In the genomic region with DNA sequence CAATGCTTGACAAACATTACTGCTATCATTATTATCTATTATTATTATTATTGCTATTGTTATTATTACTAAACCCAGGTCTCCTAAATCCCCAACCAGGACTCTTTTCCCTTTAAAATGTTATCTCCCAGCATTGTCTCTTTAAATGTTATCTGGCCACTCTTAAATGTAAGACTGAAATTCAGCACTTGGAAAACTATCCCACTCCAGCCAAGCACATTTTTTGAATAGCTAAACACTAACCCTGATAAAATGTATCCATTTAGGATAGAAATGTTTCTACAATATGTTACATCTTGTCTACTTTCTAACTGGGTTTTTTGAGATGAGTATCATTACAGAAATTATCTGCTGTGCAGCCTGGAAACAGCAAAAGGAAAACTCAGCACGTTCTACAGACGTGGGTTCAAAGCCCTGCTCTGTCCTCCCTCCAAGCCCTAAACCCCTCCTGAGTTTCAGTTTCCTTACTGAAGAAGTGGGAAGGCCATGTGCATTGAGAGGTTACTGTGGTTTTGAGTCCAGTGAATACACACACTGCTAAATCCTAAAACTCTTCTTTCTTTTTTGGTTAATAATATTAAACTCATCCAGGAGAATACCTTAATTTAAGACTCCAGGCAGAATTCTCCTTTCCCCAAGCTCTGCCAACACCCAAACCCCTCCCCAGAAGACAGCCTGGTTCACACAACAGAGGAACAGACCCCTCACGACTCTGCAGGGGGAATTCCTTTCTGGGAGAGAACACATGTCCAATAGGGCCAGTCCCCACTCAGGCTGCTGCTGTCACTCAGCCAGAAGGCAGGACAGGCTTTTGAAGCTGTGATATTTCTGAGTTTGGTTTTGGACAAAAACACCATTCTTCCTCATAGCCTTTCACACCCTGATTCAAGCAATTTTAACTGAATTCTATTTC, we compare ENCODE assay signal across 15 cellular contexts. TPM values are rescaled to one million over a fixed set of nuclear protein-coding genes. Genes with fewer than 3 reads are reported as not detected.
DNase-seq lines count a peak whose midpoint lies in the region; ATAC-seq and TF ChIP-seq lines count a peak whose summit lies in the region.
"Had no signal": no experiment of that assay in that cellular context is flagged by ENCODE, and none has a peak within 500 bp of the region (broad histone marks: within the 10 kb centered on the region; RNA-seq: fewer than 3 reads in every experiment).

No MANE protein-coding gene starts in this region.

- H3K36me3 Mint-ChIP-seq in natural killer cell treated with Interleukin-12 subunit alpha and Interleukin-12 subunit beta and Interleukin-15 and Interleukin-18, amount 100 ng/mL, for 72 hours: no peaks in the 10 kb centered on the region
- no peaks in the 10 kb centered on the region for H3K36me3 Mint-ChIP-seq in activated T-cell treated with anti-CD3 and anti-CD28 coated beads, Interleukin-2, amount 50 U/mL, for 24 hours (ENCODE audit: low read depth)
- H3K36me3 Mint-ChIP-seq: activated naive CD4-positive, alpha-beta T cell treated with anti-CD3 and anti-CD28 coated beads, Interleukin-2, amount 50 U/mL, for 24 hours; CD8-positive, alpha-beta T cell had no signal

- no peaks in the 10 kb centered on the region for H3K27me3 Mint-ChIP-seq in natural killer cell treated with Interleukin-12 subunit alpha and Interleukin-12 subunit beta and Interleukin-15 and Interleukin-18, amount 100 ng/mL, for 72 hours
- H3K27me3 Mint-ChIP-seq in activated T-cell treated with anti-CD3 and anti-CD28 coated beads, Interleukin-2, amount 50 U/mL, for 24 hours: no peaks in the 10 kb centered on the region
- H3K27me3 Mint-ChIP-seq: activated naive CD4-positive, alpha-beta T cell treated with anti-CD3 and anti-CD28 coated beads, Interleukin-2, amount 50 U/mL, for 24 hours had no signal

- peak overlapping the region; percentile 44 to 76 for H3K27ac Mint-ChIP-seq in natural killer cell treated with Interleukin-12 subunit alpha and Interleukin-12 subunit beta and Interleukin-15 and Interleukin-18, amount 100 ng/mL, for 72 hours
- H3K27ac Mint-ChIP-seq in activated T-cell treated with anti-CD3 and anti-CD28 coated beads, Interleukin-2, amount 50 U/mL, for 24 hours: no peak overlapping the region
- H3K27ac Mint-ChIP-seq: CD8-positive, alpha-beta T cell had no signal

- no peaks in the 10 kb centered on the region for H3K9me3 Mint-ChIP-seq in natural killer cell treated with Interleukin-12 subunit alpha and Interleukin-12 subunit beta and Interleukin-15 and Interleukin-18, amount 100 ng/mL, for 72 hours
- no peaks in the 10 kb centered on the region for H3K9me3 Mint-ChIP-seq in activated T-cell treated with anti-CD3 and anti-CD28 coated beads, Interleukin-2, amount 50 U/mL, for 24 hours
- H3K9me3 Mint-ChIP-seq: activated naive CD4-positive, alpha-beta T cell treated with anti-CD3 and anti-CD28 coated beads, Interleukin-2, amount 50 U/mL, for 24 hours; CD8-positive, alpha-beta T cell had no signal

- peak overlapping the region; percentile 16 to 71 for H3K27ac ChIP-seq in coronary artery

- H3K4me1 Mint-ChIP-seq in natural killer cell treated with Interleukin-12 subunit alpha and Interleukin-12 subunit beta and Interleukin-15 and Interleukin-18, amount 100 ng/mL, for 72 hours (ENCODE audit: low read depth in 2 of 2): peaks cover 40 to 61% of the 10 kb centered on the region in 2 donors
- H3K4me1 Mint-ChIP-seq in activated T-cell treated with anti-CD3 and anti-CD28 coated beads, Interleukin-2, amount 50 U/mL, for 24 hours (ENCODE audit: low read depth): peaks cover 24% of the 10 kb centered on the region

- no peak for TF ChIP-seq CTCF in coronary artery (IDR thresholded peaks at IDR 0.05)

- H3K4me3 Mint-ChIP-seq in natural killer cell treated with Interleukin-12 subunit alpha and Interleukin-12 subunit beta and Interleukin-15 and Interleukin-18, amount 100 ng/mL, for 72 hours: no peak overlapping the region
- no peak overlapping the region for H3K4me3 Mint-ChIP-seq in activated T-cell treated with anti-CD3 and anti-CD28 coated beads, Interleukin-2, amount 50 U/mL, for 24 hours
- H3K4me3 Mint-ChIP-seq: activated naive CD4-positive, alpha-beta T cell treated with anti-CD3 and anti-CD28 coated beads, Interleukin-2, amount 50 U/mL, for 24 hours; CD8-positive, alpha-beta T cell had no signal

- peak in 1 of 2 donors; percentile 71 for ATAC-seq in natural killer cell treated with Interleukin-12 subunit alpha and Interleukin-12 subunit beta and Interleukin-15 and Interleukin-18, amount 100 ng/mL, for 72 hours
- ATAC-seq: CD8-positive, alpha-beta T cell had no signal

- DNase-seq in GM03348 (ENCODE audit: low spot score) (peak; percentile 48), M059J (ENCODE audit: low read depth) (peak; percentile 35), coronary artery (ENCODE audit: low spot score) (no peak), iPS-NIHi11 (ENCODE audit: low spot score) (no peak), HT-29 (ENCODE audit: low spot score) (no peak), Kasumi-1 (lab: John Stamatoyannopoulos, UW) (no peak)
- no peak for DNase-seq in natural killer cell treated with Interleukin-12 subunit alpha and Interleukin-12 subunit beta and Interleukin-15 and Interleukin-18, amount 100 ng/mL, for 72 hours (ENCODE audit: low spot score)
- DNase-seq in activated T-cell treated with anti-CD3 and anti-CD28 coated beads, Interleukin-2, amount 50 U/mL, for 24 hours: no peak
- DNase-seq: activated CD4-positive, alpha-beta T cell treated with anti-CD3 and anti-CD28 coated beads, Interleukin-2, amount 50 U/mL, for 48 hours; CD8-positive, alpha-beta T cell; NCI-H1048; NCI-H69; SW 1271 had no signal

- no peak overlapping the region for H3K4me3 ChIP-seq in coronary artery
- H3K4me3 ChIP-seq: skin epidermis had no signal

RNA-seq across cellular contexts. Expression of gene HIVEP3, which starts 41.9 kb away (rescaled TPM):
- 4.2 and 10.0 TPM in 2 replicates for total RNA-seq in M059J (2014; rRNA removed; shearing (Covaris generic))
- total RNA-seq in natural killer cell treated with Interleukin-12 subunit alpha and Interleukin-12 subunit beta and Interleukin-15 and Interleukin-18, amount 100 ng/mL, for 72 hours: 10 to 100 TPM; 17.9 to 32.0 TPM
- total RNA-seq in HT-29 (2014; rRNA removed; shearing (Covaris generic)): 1.1 and 2.4 TPM in 2 replicates

Comparison
In these comparisons a context has a peak if more than half of its experiments do, and no peak if none do; other contexts are left out.
1. DNase-seq: peak in GM03348 (single experiment) and M059J (single experiment); none in coronary artery (single experiment), natural killer cell treated with Interleukin-12 subunit alpha and Interleukin-12 subunit beta and Interleukin-15 and Interleukin-18, amount 100 ng/mL, for 72 hours (single experiment), iPS-NIHi11 (single experiment), HT-29 (single experiment), Kasumi-1 (0 of 2) and activated T-cell treated with anti-CD3 and anti-CD28 coated beads, Interleukin-2, amount 50 U/mL, for 24 hours (single experiment).